ENCODE assay signal across 2 cellular contexts in the genomic region with DNA sequence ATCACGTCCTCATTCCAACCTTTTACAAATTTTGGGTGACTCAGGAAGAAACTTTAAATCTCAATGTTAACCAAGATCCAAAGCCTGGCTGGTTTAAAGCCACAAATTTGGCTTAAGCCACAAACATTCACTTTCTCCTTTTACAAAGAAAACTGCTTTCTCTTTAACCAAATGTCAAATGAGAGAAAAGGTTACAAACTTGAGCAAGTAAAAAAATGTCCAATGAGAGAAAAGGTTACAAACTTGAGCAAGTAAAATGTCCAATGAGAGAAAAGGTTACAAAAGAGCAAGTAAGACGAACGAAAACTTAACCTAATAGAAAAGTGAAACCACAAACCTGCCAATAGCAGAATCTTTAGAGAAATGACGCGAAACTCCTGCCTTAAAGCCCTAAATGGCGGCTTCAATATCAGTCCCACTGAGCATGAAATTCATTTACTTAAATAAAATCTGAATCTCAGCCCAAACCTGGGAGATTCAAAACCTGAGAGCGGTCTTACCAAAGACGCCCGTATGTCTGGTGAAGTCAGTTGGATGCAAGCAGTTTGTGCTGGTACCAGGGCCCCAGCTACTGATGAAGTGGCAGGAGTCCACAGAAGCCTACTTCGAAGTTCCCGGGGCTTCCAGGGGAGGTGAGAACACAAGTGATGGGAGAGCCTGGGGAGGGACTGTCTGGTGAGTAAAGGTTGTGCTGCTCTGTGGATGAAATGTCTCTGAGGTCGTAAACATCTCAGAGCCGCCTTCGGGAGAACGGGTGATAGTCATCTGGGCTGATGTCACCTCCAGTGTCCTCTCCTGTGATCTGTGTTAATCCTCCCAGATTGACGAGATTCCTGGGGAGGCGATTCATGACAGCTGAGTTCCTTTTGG.
TF ChIP-seq lines count a peak whose summit lies in the region.

No MANE protein-coding gene starts in this region.

TF ChIP-seq in SK-N-SH treated with all-trans-retinoic acid at 6 μM for 48 hours, 23 proteins besides CTCF, POLR2A, EP300 and RAD21 (continued from another document):
- TF ChIP-seq ZNF8 (CRISPR knock-in tag; IDR thresholded peaks at IDR 0.05) (no peak), TCF4 (CRISPR knock-in tag; IDR thresholded peaks at IDR 0.05; ENCODE audit: borderline replicate concordance) (no peak), ZNF70 (CRISPR knock-in tag; IDR thresholded peaks at IDR 0.05) (no peak), TOX (CRISPR knock-in tag; IDR thresholded peaks at IDR 0.05; ENCODE audit: borderline replicate concordance) (no peak), RARB (CRISPR knock-in tag; IDR thresholded peaks at IDR 0.05) (no peak), ZC3H10 (CRISPR knock-in tag; IDR thresholded peaks at IDR 0.05) (no peak), ESRRG (CRISPR knock-in tag; IDR thresholded peaks at IDR 0.05) (no peak)
- TF ChIP-seq, protein P1, sequence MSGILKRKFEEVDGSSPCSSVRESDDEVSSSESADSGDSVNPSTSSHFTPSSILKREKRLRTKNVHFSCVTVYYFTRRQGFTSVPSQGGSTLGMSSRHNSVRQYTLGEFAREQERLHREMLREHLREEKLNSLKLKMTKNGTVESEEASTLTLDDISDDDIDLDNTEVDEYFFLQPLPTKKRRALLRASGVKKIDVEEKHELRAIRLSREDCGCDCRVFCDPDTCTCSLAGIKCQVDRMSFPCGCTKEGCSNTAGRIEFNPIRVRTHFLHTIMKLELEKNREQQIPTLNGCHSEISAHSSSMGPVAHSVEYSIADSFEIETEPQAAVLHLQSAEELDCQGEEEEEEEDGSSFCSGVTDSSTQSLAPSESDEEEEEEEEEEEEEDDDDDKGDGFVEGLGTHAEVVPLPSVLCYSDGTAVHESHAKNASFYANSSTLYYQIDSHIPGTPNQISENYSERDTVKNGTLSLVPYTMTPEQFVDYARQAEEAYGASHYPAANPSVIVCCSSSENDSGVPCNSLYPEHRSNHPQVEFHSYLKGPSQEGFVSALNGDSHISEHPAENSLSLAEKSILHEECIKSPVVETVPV (CRISPR knock-in tag; IDR thresholded peaks at IDR 0.05): no peak
- TF ChIP-seq, protein P2, sequence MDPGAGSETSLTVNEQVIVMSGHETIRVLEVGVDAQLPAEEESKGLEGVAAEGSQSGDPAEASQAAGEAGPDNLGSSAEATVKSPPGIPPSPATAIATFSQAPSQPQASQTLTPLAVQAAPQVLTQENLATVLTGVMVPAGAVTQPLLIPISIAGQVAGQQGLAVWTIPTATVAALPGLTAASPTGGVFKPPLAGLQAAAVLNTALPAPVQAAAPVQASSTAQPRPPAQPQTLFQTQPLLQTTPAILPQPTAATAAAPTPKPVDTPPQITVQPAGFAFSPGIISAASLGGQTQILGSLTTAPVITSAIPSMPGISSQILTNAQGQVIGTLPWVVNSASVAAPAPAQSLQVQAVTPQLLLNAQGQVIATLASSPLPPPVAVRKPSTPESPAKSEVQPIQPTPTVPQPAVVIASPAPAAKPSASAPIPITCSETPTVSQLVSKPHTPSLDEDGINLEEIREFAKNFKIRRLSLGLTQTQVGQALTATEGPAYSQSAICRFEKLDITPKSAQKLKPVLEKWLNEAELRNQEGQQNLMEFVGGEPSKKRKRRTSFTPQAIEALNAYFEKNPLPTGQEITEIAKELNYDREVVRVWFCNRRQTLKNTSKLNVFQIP (CRISPR knock-in tag; IDR thresholded peaks at IDR 0.05; ENCODE audit: borderline replicate concordance, low read depth): no peak
TF ChIP-seq in SK-N-SH treated with all-trans-retinoic acid at 6 μM for 48 hours: peak in this region for 0.

TF ChIP-seq in K562, 482 proteins besides CTCF, POLR2A, EP300 and RAD21 (continued from another document and continues in another):
- TF ChIP-seq, protein P3, sequence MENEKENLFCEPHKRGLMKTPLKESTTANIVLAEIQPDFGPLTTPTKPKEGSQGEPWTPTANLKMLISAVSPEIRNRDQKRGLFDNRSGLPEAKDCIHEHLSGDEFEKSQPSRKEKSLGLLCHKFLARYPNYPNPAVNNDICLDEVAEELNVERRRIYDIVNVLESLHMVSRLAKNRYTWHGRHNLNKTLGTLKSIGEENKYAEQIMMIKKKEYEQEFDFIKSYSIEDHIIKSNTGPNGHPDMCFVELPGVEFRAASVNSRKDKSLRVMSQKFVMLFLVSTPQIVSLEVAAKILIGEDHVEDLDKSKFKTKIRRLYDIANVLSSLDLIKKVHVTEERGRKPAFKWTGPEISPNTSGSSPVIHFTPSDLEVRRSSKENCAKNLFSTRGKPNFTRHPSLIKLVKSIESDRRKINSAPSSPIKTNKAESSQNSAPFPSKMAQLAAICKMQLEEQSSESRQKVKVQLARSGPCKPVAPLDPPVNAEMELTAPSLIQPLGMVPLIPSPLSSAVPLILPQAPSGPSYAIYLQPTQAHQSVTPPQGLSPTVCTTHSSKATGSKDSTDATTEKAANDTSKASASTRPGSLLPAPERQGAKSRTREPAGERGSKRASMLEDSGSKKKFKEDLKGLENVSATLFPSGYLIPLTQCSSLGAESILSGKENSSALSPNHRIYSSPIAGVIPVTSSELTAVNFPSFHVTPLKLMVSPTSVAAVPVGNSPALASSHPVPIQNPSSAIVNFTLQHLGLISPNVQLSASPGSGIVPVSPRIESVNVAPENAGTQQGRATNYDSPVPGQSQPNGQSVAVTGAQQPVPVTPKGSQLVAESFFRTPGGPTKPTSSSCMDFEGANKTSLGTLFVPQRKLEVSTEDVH (IDR thresholded peaks at IDR 0.05; ENCODE audit: low read depth, partially characterized antibody): no peak
- TF ChIP-seq ETV5 (CRISPR knock-in tag; IDR thresholded peaks at IDR 0.05; ENCODE audit: low read depth): no peak
- TF ChIP-seq HMG20A (CRISPR knock-in tag; conservative IDR thresholded peaks at IDR 0.05): no peak
- peak in 1 of 2 experiments; percentile 39; a peak in 1 of 4 replicates for TF ChIP-seq NRF1 (conservative IDR thresholded peaks at IDR 0.05 in 1 of 2, IDR thresholded peaks at IDR 0.05 in 1 of 2)
- no peak for TF ChIP-seq CXXC5 (CRISPR knock-in tag; IDR thresholded peaks at IDR 0.05)
- peak; percentile 65; the same call in 1 of the 2 replicates for TF ChIP-seq ZEB2 (IDR thresholded peaks at IDR 0.05)
- TF ChIP-seq, protein P4, sequence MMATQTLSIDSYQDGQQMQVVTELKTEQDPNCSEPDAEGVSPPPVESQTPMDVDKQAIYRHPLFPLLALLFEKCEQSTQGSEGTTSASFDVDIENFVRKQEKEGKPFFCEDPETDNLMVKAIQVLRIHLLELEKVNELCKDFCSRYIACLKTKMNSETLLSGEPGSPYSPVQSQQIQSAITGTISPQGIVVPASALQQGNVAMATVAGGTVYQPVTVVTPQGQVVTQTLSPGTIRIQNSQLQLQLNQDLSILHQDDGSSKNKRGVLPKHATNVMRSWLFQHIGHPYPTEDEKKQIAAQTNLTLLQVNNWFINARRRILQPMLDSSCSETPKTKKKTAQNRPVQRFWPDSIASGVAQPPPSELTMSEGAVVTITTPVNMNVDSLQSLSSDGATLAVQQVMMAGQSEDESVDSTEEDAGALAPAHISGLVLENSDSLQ (IDR thresholded peaks at IDR 0.05): no peak; the same call in 1 of the 2 replicates
- 0 out of 2 replicates have a peak, but pooled peaks have one; percentile 13 for TF ChIP-seq ZNF444 (CRISPR knock-in tag; IDR thresholded peaks at IDR 0.05)
- TF ChIP-seq, protein P5, sequence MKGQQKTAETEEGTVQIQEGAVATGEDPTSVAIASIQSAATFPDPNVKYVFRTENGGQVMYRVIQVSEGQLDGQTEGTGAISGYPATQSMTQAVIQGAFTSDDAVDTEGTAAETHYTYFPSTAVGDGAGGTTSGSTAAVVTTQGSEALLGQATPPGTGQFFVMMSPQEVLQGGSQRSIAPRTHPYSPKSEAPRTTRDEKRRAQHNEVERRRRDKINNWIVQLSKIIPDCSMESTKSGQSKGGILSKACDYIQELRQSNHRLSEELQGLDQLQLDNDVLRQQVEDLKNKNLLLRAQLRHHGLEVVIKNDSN (CRISPR knock-in tag; IDR thresholded peaks at IDR 0.05): no peak
- TF ChIP-seq TAF7 (tag; IDR thresholded peaks at IDR 0.05): peak; percentile 79
- TF ChIP-seq, protein P6, sequence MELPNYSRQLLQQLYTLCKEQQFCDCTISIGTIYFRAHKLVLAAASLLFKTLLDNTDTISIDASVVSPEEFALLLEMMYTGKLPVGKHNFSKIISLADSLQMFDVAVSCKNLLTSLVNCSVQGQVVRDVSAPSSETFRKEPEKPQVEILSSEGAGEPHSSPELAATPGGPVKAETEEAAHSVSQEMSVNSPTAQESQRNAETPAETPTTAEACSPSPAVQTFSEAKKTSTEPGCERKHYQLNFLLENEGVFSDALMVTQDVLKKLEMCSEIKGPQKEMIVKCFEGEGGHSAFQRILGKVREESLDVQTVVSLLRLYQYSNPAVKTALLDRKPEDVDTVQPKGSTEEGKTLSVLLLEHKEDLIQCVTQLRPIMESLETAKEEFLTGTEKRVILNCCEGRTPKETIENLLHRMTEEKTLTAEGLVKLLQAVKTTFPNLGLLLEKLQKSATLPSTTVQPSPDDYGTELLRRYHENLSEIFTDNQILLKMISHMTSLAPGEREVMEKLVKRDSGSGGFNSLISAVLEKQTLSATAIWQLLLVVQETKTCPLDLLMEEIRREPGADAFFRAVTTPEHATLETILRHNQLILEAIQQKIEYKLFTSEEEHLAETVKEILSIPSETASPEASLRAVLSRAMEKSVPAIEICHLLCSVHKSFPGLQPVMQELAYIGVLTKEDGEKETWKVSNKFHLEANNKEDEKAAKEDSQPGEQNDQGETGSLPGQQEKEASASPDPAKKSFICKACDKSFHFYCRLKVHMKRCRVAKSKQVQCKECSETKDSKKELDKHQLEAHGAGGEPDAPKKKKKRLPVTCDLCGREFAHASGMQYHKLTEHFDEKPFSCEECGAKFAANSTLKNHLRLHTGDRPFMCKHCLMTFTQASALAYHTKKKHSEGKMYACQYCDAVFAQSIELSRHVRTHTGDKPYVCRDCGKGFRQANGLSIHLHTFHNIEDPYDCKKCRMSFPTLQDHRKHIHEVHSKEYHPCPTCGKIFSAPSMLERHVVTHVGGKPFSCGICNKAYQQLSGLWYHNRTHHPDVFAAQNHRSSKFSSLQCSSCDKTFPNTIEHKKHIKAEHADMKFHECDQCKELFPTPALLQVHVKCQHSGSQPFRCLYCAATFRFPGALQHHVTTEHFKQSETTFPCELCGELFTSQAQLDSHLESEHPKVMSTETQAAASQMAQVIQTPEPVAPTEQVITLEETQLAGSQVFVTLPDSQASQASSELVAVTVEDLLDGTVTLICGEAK (IDR thresholded peaks at IDR 0.05): peak; percentile 45; the same call in 1 of the 2 replicates
- TF ChIP-seq, protein P6 (CRISPR knock-in tag; IDR thresholded peaks at IDR 0.05): no peak
- peak; percentile 67 for TF ChIP-seq L3MBTL2 (IDR thresholded peaks at IDR 0.05)
- TF ChIP-seq, protein P7, sequence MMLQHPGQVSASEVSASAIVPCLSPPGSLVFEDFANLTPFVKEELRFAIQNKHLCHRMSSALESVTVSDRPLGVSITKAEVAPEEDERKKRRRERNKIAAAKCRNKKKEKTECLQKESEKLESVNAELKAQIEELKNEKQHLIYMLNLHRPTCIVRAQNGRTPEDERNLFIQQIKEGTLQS (IDR thresholded peaks at IDR 0.05): peak; percentile 85
- TF ChIP-seq, protein P7 (CRISPR knock-in tag; conservative IDR thresholded peaks at IDR 0.05): no peak
- TF ChIP-seq, protein P8, sequence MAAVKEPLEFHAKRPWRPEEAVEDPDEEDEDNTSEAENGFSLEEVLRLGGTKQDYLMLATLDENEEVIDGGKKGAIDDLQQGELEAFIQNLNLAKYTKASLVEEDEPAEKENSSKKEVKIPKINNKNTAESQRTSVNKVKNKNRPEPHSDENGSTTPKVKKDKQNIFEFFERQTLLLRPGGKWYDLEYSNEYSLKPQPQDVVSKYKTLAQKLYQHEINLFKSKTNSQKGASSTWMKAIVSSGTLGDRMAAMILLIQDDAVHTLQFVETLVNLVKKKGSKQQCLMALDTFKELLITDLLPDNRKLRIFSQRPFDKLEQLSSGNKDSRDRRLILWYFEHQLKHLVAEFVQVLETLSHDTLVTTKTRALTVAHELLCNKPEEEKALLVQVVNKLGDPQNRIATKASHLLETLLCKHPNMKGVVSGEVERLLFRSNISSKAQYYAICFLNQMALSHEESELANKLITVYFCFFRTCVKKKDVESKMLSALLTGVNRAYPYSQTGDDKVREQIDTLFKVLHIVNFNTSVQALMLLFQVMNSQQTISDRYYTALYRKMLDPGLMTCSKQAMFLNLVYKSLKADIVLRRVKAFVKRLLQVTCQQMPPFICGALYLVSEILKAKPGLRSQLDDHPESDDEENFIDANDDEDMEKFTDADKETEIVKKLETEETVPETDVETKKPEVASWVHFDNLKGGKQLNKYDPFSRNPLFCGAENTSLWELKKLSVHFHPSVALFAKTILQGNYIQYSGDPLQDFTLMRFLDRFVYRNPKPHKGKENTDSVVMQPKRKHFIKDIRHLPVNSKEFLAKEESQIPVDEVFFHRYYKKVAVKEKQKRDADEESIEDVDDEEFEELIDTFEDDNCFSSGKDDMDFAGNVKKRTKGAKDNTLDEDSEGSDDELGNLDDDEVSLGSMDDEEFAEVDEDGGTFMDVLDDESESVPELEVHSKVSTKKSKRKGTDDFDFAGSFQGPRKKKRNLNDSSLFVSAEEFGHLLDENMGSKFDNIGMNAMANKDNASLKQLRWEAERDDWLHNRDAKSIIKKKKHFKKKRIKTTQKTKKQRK (IDR thresholded peaks at IDR 0.05; ENCODE audit: borderline replicate concordance, low read depth, low read length): no peak
- no peak for TF ChIP-seq ZNF431 (CRISPR knock-in tag; IDR thresholded peaks at IDR 0.05)
- TF ChIP-seq ATF1 (CRISPR knock-in tag; IDR thresholded peaks at IDR 0.05): no peak
- peak; percentile 87 for TF ChIP-seq ATF1 (tag; IDR thresholded peaks at IDR 0.05)
- TF ChIP-seq TOE1 (IDR thresholded peaks at IDR 0.05; ENCODE audit: borderline replicate concordance): 0 out of 2 replicates have a peak, but pooled peaks have one; percentile 13
- no peak for TF ChIP-seq TOE1 (CRISPR knock-in tag; IDR thresholded peaks at IDR 0.05; ENCODE audit: borderline replicate concordance, low read depth)
- TF ChIP-seq NCOA1 (IDR thresholded peaks at IDR 0.05; ENCODE audit: low read depth): no peak
- TF ChIP-seq STAT5A (IDR thresholded peaks at IDR 0.05; ENCODE audit: borderline replicate concordance, low read length): no peak
